Comparison of ENCODE assay signal across 21 cellular contexts in genomic region chr1:59671066-59671952, GRCh38.
DNase-seq lines count a peak whose midpoint lies in the region; ATAC-seq and TF ChIP-seq lines count a peak whose summit lies in the region.
"Had no signal": no experiment of that assay in that cellular context is flagged by ENCODE, and none has a peak within 500 bp of the region (broad histone marks: within the 10 kb centered on the region; RNA-seq: fewer than 3 reads in every experiment).

No MANE protein-coding gene starts in this region.

- H3F3A ChIP-seq in neural progenitor cell (ENCODE audit: low read depth) = peaks cover 26% of the 10 kb centered on the region

- H3K9me3 Mint-ChIP-seq in dendritic cell treated with granulocyte-macrophage colony-stimulating factor and Interleukin-4, amounts not matched to agents 40 ng/mL and 50 ng/mL, for 4 days = no peaks in the 10 kb centered on the region
- no peaks in the 10 kb centered on the region for H3K9me3 Mint-ChIP-seq in neural progenitor cell
- H3K9me3 Mint-ChIP-seq: naive thymus-derived CD8-positive, alpha-beta T cell had no signal

- 89 to 93% methylated on average over 5 of the region's 5 CpGs for WGBS in testis, 2 donors

- H3K27ac ChIP-seq in SJCRH30 (peak overlapping the region; percentile 90), neural progenitor cell (no peak overlapping the region), testis (peak overlapping the region; percentile 60 to 68), substantia nigra (ENCODE audit: low read depth, low read length, poor library complexity, severe bottlenecking) (no peak overlapping the region)
- H3K27ac ChIP-seq: KMS-11, RWPE1 had no signal

- H3K36me3 ChIP-seq in SJCRH30 = no peaks in the 10 kb centered on the region
- H3K36me3 ChIP-seq in neural progenitor cell = no peaks in the 10 kb centered on the region
- no peaks in the 10 kb centered on the region for H3K36me3 ChIP-seq in testis (ENCODE audit: low read depth, missing control alignments)
- H3K36me3 ChIP-seq in mucosa of descending colon (ENCODE audit: low read depth) = no peaks in the 10 kb centered on the region
- H3K36me3 ChIP-seq: thyroid gland had no signal

- H4K20me1 ChIP-seq in neural progenitor cell (ENCODE audit: low read depth) = no peaks in the 10 kb centered on the region

- no peak overlapping the region for H3K4me2 ChIP-seq in neural progenitor cell
- H3K4me2 ChIP-seq: KMS-11 had no signal

- no peak overlapping the region for H3K4me3 Mint-ChIP-seq in dendritic cell treated with granulocyte-macrophage colony-stimulating factor and Interleukin-4, amounts not matched to agents 40 ng/mL and 50 ng/mL, for 4 days
- H3K4me3 Mint-ChIP-seq in neural progenitor cell = no peak overlapping the region
- H3K4me3 Mint-ChIP-seq: activated CD4-positive, alpha-beta T cell treated with anti-CD3 and anti-CD28 coated beads for 36 hours; naive thymus-derived CD8-positive, alpha-beta T cell had no signal

- peaks cover 44% of the 10 kb centered on the region for H3K4me1 ChIP-seq in SJCRH30
- H3K4me1 ChIP-seq in neural progenitor cell = peaks cover 38% of the 10 kb centered on the region
- H3K4me1 ChIP-seq in testis = peaks cover 28% of the 10 kb centered on the region
- peaks cover 6% of the 10 kb centered on the region for H3K4me1 ChIP-seq in mucosa of descending colon (ENCODE audit: low read depth)

- H3K27ac Mint-ChIP-seq in dendritic cell treated with granulocyte-macrophage colony-stimulating factor and Interleukin-4, amounts not matched to agents 40 ng/mL and 50 ng/mL, for 4 days = peak overlapping the region; percentile 14
- H3K27ac Mint-ChIP-seq in neural progenitor cell = peak overlapping the region; percentile 54
- H3K27ac Mint-ChIP-seq: activated CD4-positive, alpha-beta T cell treated with anti-CD3 and anti-CD28 coated beads for 36 hours had no signal

- no peak for ATAC-seq in mucosa of descending colon
- ATAC-seq: activated CD4-positive, alpha-beta T cell treated with anti-CD3 and anti-CD28 coated beads for 36 hours; naive thymus-derived CD8-positive, alpha-beta T cell had no signal

- no peak overlapping the region for H3K4me3 ChIP-seq in SJCRH30
- no peak overlapping the region for H3K4me3 ChIP-seq in neural progenitor cell
- no peak overlapping the region for H3K4me3 ChIP-seq in testis
- H3K4me3 ChIP-seq in mucosa of descending colon = no peak overlapping the region
- H3K4me3 ChIP-seq: thyroid gland had no signal

- no peak overlapping the region for H2AFZ ChIP-seq in neural progenitor cell (replicated peaks)

- peaks cover 61% of the 10 kb centered on the region for H3K4me1 Mint-ChIP-seq in dendritic cell treated with granulocyte-macrophage colony-stimulating factor and Interleukin-4, amounts not matched to agents 40 ng/mL and 50 ng/mL, for 4 days (ENCODE audit: low read depth)
- peaks cover 48% of the 10 kb centered on the region for H3K4me1 Mint-ChIP-seq in neural progenitor cell
- H3K4me1 Mint-ChIP-seq: activated CD4-positive, alpha-beta T cell treated with anti-CD3 and anti-CD28 coated beads for 36 hours had no signal

- DNase-seq in SJCRH30 = peak; percentile 46 to 66
- DNase-seq in neural progenitor cell (ENCODE audit: low spot score) = no peak
- no peak for DNase-seq in testis
- no peak for DNase-seq in NCI-H2107 treated with DMSO at 0.1 percent for 48 hours (lab: John Stamatoyannopoulos, UW; ENCODE audit: unreplicated experiment)
- DNase-seq in mucosa of descending colon = no peak
- no peak for DNase-seq in substantia nigra (lab: John Stamatoyannopoulos, UW)
- DNase-seq in NCI-H2107 (lab: John Stamatoyannopoulos, UW) = no peak
- DNase-seq: activated CD4-positive, alpha-beta T cell treated with anti-CD3 and anti-CD28 coated beads for 36 hours; activated gamma-delta T cell; cerebellar nuclear complex; DMS79; effector memory CD4-positive, alpha-beta T cell; naive thymus-derived CD8-positive, alpha-beta T cell; NCI-H2081; NCI-H510A; posterior cingulate gyrus; stimulated activated CD8-positive, alpha-beta memory T cell treated with anti-CD3 and anti-CD28 coated beads, Interleukin-4, amount 100 ng/mL, for 48 hours; thyroid gland had no signal

- H3K9me3 ChIP-seq in SJCRH30 (replicated peaks) (0 out of 2 replicates have a peak, but pooled peaks cover 3% of the 10 kb centered on the region), neural progenitor cell (ENCODE audit: low read depth) (no peaks in the 10 kb centered on the region), testis (no peaks in the 10 kb centered on the region), mucosa of descending colon (no peaks in the 10 kb centered on the region)
- H3K9me3 ChIP-seq: thyroid gland had no signal

- H3K36me3 Mint-ChIP-seq in dendritic cell treated with granulocyte-macrophage colony-stimulating factor and Interleukin-4, amounts not matched to agents 40 ng/mL and 50 ng/mL, for 4 days (ENCODE audit: low read depth) = no peaks in the 10 kb centered on the region
- peaks cover 4% of the 10 kb centered on the region for H3K36me3 Mint-ChIP-seq in neural progenitor cell

- no peaks in the 10 kb centered on the region for H3K79me2 ChIP-seq in neural progenitor cell (ENCODE audit: low read depth)

- H3K27me3 Mint-ChIP-seq in dendritic cell treated with granulocyte-macrophage colony-stimulating factor and Interleukin-4, amounts not matched to agents 40 ng/mL and 50 ng/mL, for 4 days = peaks cover 3% of the 10 kb centered on the region
- peaks cover 14% of the 10 kb centered on the region for H3K27me3 Mint-ChIP-seq in neural progenitor cell (ENCODE audit: insufficient read depth, low read depth)
- H3K27me3 Mint-ChIP-seq: activated CD4-positive, alpha-beta T cell treated with anti-CD3 and anti-CD28 coated beads for 36 hours; naive thymus-derived CD8-positive, alpha-beta T cell had no signal

- intact Hi-C loops in dendritic cell treated with granulocyte-macrophage colony-stimulating factor and Interleukin-4, amounts not matched to agents 40 ng/mL and 50 ng/mL, for 4 days (cut with micrococcal nuclease) = no loop called here
- intact Hi-C loops in testis (cut with DNase I; ENCODE audit: low total_unique reads) (no loop called here), mucosa of descending colon (cut with DNase I, micrococcal nuclease) (no loop called here)

- no peak overlapping the region for H3K9ac ChIP-seq in neural progenitor cell
- H3K9ac ChIP-seq: KMS-11 had no signal

- TF ChIP-seq POLR2A in testis (IDR thresholded peaks at IDR 0.05) = no peak

- H3K27me3 ChIP-seq in SJCRH30 (no peaks in the 10 kb centered on the region), neural progenitor cell (no peaks in the 10 kb centered on the region), testis (no peaks in the 10 kb centered on the region)
- H3K27me3 ChIP-seq: thyroid gland had no signal

- TF ChIP-seq CTCF in neural progenitor cell (IDR thresholded peaks at IDR 0.05) (no peak), testis (IDR thresholded peaks at IDR 0.05) (no peak), mucosa of descending colon (IDR thresholded peaks at IDR 0.05) (no peak)

Comparison
In these comparisons a context has a peak if more than half of its experiments do, and no peak if none do; other contexts are left out.
1. DNase-seq: peak in SJCRH30 (2 of 2); none in neural progenitor cell (single experiment), testis (single experiment), NCI-H2107 treated with DMSO at 0.1 percent for 48 hours (single experiment), mucosa of descending colon (0 of 3), substantia nigra (0 of 49) and NCI-H2107 (single experiment).
2. H3K27ac ChIP-seq: peak in SJCRH30 (single experiment) and testis (2 of 2); none in neural progenitor cell (single experiment) and substantia nigra (single experiment).